Comparison of ENCODE assay signal across 8 cellular contexts in genomic region chr20:6828794-6829423, GRCh38.
DNase-seq lines count a peak whose midpoint lies in the region; FAIRE-seq and TF ChIP-seq lines count a peak whose summit lies in the region.

No MANE protein-coding gene starts in this region.

- TF ChIP-seq EP300 in Ishikawa (IDR thresholded peaks at IDR 0.05; ENCODE audit: borderline replicate concordance) = no peak

- peak; percentile 96 for FAIRE-seq in islet of Langerhans (lab: Jason Lieb, UNC)

- DNase-seq in activated T-cell treated with anti-CD3 and anti-CD28 coated beads for 24 hours (ENCODE audit: low read depth) (peak; percentile 0), GOT3 (lab: John Stamatoyannopoulos, UW) (peak; percentile 20), OCI-M1 (lab: John Stamatoyannopoulos, UW) (peak; percentile 76), T47D (ENCODE audit: low read depth in 1 of 2, low spot score in 1 of 2) (peak; percentile 37 to 74)
- DNase-seq in activated T-cell treated with anti-CD3 and anti-CD28 coated beads, Interleukin-2, amount 50 U/mL, for 1 hour = no peak
- peak; percentile 52 for DNase-seq in stimulated activated CD4-positive, alpha-beta T cell treated with anti-CD3 and anti-CD28 coated beads, Interleukin-15, amount 100 ng/mL, for 24 hours

- TF ChIP-seq RAD21 in Ishikawa (IDR thresholded peaks at IDR 0.05; ENCODE audit: low read depth) = peak; percentile 45

- in situ Hi-C loops in T47D (cut with HindIII; ENCODE audit: low pct_unique_long_range_greater_than_20kb, low sequenced_read_pairs) = no loop called here

TF ChIP-seq in Ishikawa, 13 proteins besides CTCF, POLR2A, EP300 and RAD21:
- no peak for TF ChIP-seq FOXM1 (IDR thresholded peaks at IDR 0.05; ENCODE audit: borderline replicate concordance, low read depth)
- TF ChIP-seq CREB1 (IDR thresholded peaks at IDR 0.05; ENCODE audit: low read depth) = no peak
- TF ChIP-seq EGR1 (IDR thresholded peaks at IDR 0.05) = no peak
- no peak for TF ChIP-seq CEBPB (IDR thresholded peaks at IDR 0.05)
- TF ChIP-seq ZBTB7A (IDR thresholded peaks at IDR 0.05; ENCODE audit: low read depth) = no peak
- TF ChIP-seq, protein P1, sequence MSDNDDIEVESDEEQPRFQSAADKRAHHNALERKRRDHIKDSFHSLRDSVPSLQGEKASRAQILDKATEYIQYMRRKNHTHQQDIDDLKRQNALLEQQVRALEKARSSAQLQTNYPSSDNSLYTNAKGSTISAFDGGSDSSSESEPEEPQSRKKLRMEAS (IDR thresholded peaks at IDR 0.05) = no peak
- TF ChIP-seq YY1 (IDR thresholded peaks at IDR 0.05; ENCODE audit: low read depth) = no peak
- TF ChIP-seq TAF1 (IDR thresholded peaks at IDR 0.05; ENCODE audit: low read depth) = no peak
- no peak for TF ChIP-seq TEAD4 (IDR thresholded peaks at IDR 0.05)
- TF ChIP-seq TCF12 (IDR thresholded peaks at IDR 0.05; ENCODE audit: low read depth) = no peak
- TF ChIP-seq, protein P2, sequence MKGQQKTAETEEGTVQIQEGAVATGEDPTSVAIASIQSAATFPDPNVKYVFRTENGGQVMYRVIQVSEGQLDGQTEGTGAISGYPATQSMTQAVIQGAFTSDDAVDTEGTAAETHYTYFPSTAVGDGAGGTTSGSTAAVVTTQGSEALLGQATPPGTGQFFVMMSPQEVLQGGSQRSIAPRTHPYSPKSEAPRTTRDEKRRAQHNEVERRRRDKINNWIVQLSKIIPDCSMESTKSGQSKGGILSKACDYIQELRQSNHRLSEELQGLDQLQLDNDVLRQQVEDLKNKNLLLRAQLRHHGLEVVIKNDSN (IDR thresholded peaks at IDR 0.05) = no peak
- TF ChIP-seq, protein P3, sequence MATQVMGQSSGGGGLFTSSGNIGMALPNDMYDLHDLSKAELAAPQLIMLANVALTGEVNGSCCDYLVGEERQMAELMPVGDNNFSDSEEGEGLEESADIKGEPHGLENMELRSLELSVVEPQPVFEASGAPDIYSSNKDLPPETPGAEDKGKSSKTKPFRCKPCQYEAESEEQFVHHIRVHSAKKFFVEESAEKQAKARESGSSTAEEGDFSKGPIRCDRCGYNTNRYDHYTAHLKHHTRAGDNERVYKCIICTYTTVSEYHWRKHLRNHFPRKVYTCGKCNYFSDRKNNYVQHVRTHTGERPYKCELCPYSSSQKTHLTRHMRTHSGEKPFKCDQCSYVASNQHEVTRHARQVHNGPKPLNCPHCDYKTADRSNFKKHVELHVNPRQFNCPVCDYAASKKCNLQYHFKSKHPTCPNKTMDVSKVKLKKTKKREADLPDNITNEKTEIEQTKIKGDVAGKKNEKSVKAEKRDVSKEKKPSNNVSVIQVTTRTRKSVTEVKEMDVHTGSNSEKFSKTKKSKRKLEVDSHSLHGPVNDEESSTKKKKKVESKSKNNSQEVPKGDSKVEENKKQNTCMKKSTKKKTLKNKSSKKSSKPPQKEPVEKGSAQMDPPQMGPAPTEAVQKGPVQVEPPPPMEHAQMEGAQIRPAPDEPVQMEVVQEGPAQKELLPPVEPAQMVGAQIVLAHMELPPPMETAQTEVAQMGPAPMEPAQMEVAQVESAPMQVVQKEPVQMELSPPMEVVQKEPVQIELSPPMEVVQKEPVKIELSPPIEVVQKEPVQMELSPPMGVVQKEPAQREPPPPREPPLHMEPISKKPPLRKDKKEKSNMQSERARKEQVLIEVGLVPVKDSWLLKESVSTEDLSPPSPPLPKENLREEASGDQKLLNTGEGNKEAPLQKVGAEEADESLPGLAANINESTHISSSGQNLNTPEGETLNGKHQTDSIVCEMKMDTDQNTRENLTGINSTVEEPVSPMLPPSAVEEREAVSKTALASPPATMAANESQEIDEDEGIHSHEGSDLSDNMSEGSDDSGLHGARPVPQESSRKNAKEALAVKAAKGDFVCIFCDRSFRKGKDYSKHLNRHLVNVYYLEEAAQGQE (IDR thresholded peaks at IDR 0.05; ENCODE audit: low read depth) = no peak
- no peak for TF ChIP-seq NFIC (IDR thresholded peaks at IDR 0.05)
